In genomic region chr2:12097860-12098259, GRCh38 we compare ENCODE assay signal across 21 cellular contexts.
"Had no signal": no experiment of that assay in that cellular context is flagged by ENCODE, and none has a peak within 500 bp of the region (broad histone marks: within the 10 kb centered on the region; RNA-seq: fewer than 3 reads in every experiment).

No MANE protein-coding gene starts in this region.

- H3K4me1 ChIP-seq: breast epithelium, esophagus squamous epithelium, heart right ventricle, lower lobe of right lung, right lobe of liver, testis, transverse colon had no signal

- H3K36me3 ChIP-seq: breast epithelium, esophagus squamous epithelium, heart right ventricle, lower lobe of right lung, right lobe of liver, transverse colon had no signal

- H3K27ac ChIP-seq: breast epithelium, esophagus squamous epithelium, heart right ventricle, lower lobe of right lung, right lobe of liver, testis, transverse colon had no signal

- H3K4me3 ChIP-seq: breast epithelium, esophagus squamous epithelium, heart right ventricle, lower lobe of right lung, right lobe of liver, testis, transverse colon had no signal

- H3K9me3 ChIP-seq: breast epithelium, esophagus squamous epithelium, heart right ventricle, lower lobe of right lung, right lobe of liver, testis, transverse colon had no signal

- H3K27me3 ChIP-seq: breast epithelium, heart right ventricle, right lobe of liver, testis, transverse colon had no signal

- ATAC-seq: activated naive CD4-positive, alpha-beta T cell treated with anti-CD3 and anti-CD28 coated beads, Interleukin-2, amount 50 U/mL, for 72 hours; activated T-cell treated with anti-CD3 and anti-CD28 coated beads, Interleukin-2, amount 50 U/mL, for 72 hours; heart right ventricle; lower lobe of right lung; natural killer cell; stimulated activated naive CD8-positive, alpha-beta T cell treated with anti-CD3 and anti-CD28 coated beads, Interleukin-15, Interleukin-2, amounts not matched to agents 100 U/mL and 50 U/mL, for 24 hours had no signal

- DNase-seq: activated CD4-positive, alpha-beta T cell treated with anti-CD3 and anti-CD28 coated beads for 4 hours; activated CD4-positive, alpha-beta T cell treated with anti-CD3 and anti-CD28 coated beads, Interleukin-2, amount 50 U/mL, for 4 hours; activated CD4-positive, CD25-positive, alpha-beta regulatory T cell; activated naive CD4-positive, alpha-beta T cell; activated T-cell treated with anti-CD3 and anti-CD28 coated beads for 4 hours; activated T-cell treated with anti-CD3 and anti-CD28 coated beads, Interleukin-2, amount 50 U/mL, for 72 hours; effector CD4-positive, alpha-beta T cell; esophagus squamous epithelium; foreskin melanocyte; heart right ventricle; lower lobe of right lung; mesenchymal stem cell; natural killer cell; right lobe of liver; stimulated activated CD4-positive, alpha-beta T cell treated with anti-CD3 and anti-CD28 coated beads, Interleukin-12 subunit alpha, Interleukin-12 subunit beta, amount 100 ng/mL, for 4 hours; stimulated activated CD4-positive, alpha-beta T cell treated with anti-CD3 and anti-CD28 coated beads, Interleukin-4, amount 100 ng/mL, for 1 hour; stimulated activated naive CD8-positive, alpha-beta T cell treated with anti-CD3 and anti-CD28 coated beads, Interleukin-15, Interleukin-2, amounts not matched to agents 100 U/mL and 50 U/mL, for 24 hours; testis; transverse colon had no signal
